Comparison of ENCODE assay signal across 1 cellular context in genomic region chr10:73922864-73923133, GRCh38.
TF ChIP-seq lines count a peak whose summit lies in the region.

No MANE protein-coding gene starts in this region.

TF ChIP-seq in H1, 55 proteins besides CTCF, POLR2A, EP300 and RAD21:
- TF ChIP-seq NRF1 (IDR thresholded peaks at IDR 0.05; ENCODE audit: low read depth, low read length): no peak
